In the genomic region with DNA sequence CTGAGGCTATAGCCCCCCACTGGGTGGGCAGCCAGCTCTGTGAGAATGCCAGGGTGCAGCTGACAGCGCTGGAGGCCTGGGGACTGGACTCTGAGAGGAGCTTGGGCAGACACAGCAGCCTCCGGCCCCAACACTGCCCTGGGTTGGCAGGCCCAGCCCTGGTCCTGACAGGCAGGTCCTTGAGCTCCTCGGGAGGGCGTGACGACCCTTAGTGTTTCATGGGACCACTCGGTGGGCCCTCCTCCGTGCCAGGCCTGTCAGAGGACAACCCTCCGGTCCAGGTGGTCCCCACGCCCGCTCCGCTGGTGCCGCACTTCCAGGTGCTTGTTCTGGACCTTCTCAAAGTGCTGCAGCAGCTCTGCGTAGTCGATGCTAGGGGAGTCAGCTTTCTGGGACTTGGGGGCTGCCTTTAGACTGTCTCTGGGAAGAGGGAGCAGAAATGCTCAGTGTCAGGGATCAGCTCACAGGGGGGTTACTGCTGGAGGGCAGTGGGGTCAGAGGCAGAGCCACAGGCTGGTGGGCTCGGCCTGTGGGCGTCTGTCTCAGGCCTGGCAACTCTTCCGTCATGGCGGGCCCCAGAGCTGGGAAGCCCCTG, we compare ENCODE assay signal across 14 cellular contexts. TPM values are rescaled to one million over a fixed set of nuclear protein-coding genes. Genes with fewer than 3 reads are reported as not detected.
DNase-seq lines count a peak whose midpoint lies in the region; ATAC-seq, FAIRE-seq and TF ChIP-seq lines count a peak whose summit lies in the region.
"Had no signal": no experiment of that assay in that cellular context is flagged by ENCODE, and none has a peak within 500 bp of the region (broad histone marks: within the 10 kb centered on the region; RNA-seq: fewer than 3 reads in every experiment).

No MANE protein-coding gene starts in this region.

- WGBS in GM23248 (ENCODE audit: low coverage in 1 of 2, low lambda C conversion rate in 2 of 2, missing lambda C conversion rate in 2 of 2), 2 experiments = 82 to 88% methylated on average over 17 to 18 of the region's 18 CpGs
- 95% methylated on average over 14 of the region's 18 CpGs for WGBS in HepG2 (ENCODE audit: low lambda C conversion rate)

- peak overlapping the region; percentile 82 to 91 (median 86) for H3K4me3 Mint-ChIP-seq in brain

- no peak overlapping the region for H3K4me2 ChIP-seq in GM23248 (ENCODE audit: unreplicated experiment)
- no peak overlapping the region for H3K4me2 ChIP-seq in HepG2 (ENCODE audit: low read depth, low read length)

- H3K36me3 ChIP-seq in GM23248 (ENCODE audit: low read depth) = no peaks in the 10 kb centered on the region
- H3K36me3 ChIP-seq in HepG2 (replicated peaks in 1 of 2; ENCODE audit: control insufficient read depth in 1 of 2, insufficient read depth in 2 of 2, low read length in 2 of 2) = peaks cover 0 to 5% of the 10 kb centered on the region in 2 experiments; a peak in 1 of 5 replicates

- TF ChIP-seq EP300 in HepG2 (IDR thresholded peaks at IDR 0.05; ENCODE audit: low read depth in 2 of 2, low read length in 2 of 2) = no peak
- TF ChIP-seq EP300 in HepG2 (CRISPR knock-in tag; IDR thresholded peaks at IDR 0.05; ENCODE audit: borderline replicate concordance) = no peak

- peak overlapping the region; percentile 16; the same call in 1 of the 2 replicates for H3K9ac ChIP-seq in GM23248
- no peak overlapping the region for H3K9ac ChIP-seq in HepG2 (ENCODE audit: insufficient read depth, low read depth, low read length)

- TF ChIP-seq RAD21 in HepG2 (CRISPR knock-in tag; IDR thresholded peaks at IDR 0.05) = no peak

- no peaks in the 10 kb centered on the region for H3K9me3 Mint-ChIP-seq in brain
- H3K9me3 Mint-ChIP-seq: CD8-positive, alpha-beta T cell; IgD-negative memory B cell had no signal

- peaks cover 27% of the 10 kb centered on the region for H3K79me2 ChIP-seq in GM23248 (ENCODE audit: insufficient read depth)
- H3K79me2 ChIP-seq in HepG2 (ENCODE audit: insufficient read depth, low read length) = peaks cover 27% of the 10 kb centered on the region

- no peak for TF ChIP-seq POLR2A in HepG2 (IDR thresholded peaks at IDR 0.05; ENCODE audit: insufficient read depth in 1 of 2, low read depth in 2 of 2, low read length in 2 of 2)

- CTCF ChIA-PET in HepG2 (lab: Yijun Ruan, JAX; ENCODE audit: low intra/inter-chr PET ratio, low total read pairs) = no interaction called here

- ATAC-seq in HepG2 (no peak), GM18867 (IDR thresholded peaks at IDR 0.05; ENCODE audit: unreplicated experiment) (no peak)
- ATAC-seq: CD8-positive, alpha-beta T cell had no signal

- peak overlapping the region; percentile 41 for H3K27ac ChIP-seq in GM23248
- peak overlapping the region; percentile 9 for H3K27ac ChIP-seq in HepG2 (ENCODE audit: extremely low read length, insufficient read depth, low read length)
- peak overlapping the region in 20 of 21 experiments; percentile 26 to 91 (median 74) for H3K27ac ChIP-seq in skin epidermis

- in situ Hi-C loops in GM23248 (cut with MboI) (no loop called here), HepG2 (cut with HindIII; ENCODE audit: extremely low pct_ligation_motif_present, low pct_unique_long_range_greater_than_20kb) (loop anchor here (5.0 kb wide), 1 partner anchor 40 kb away; no protein-coding TSS in a partner anchor)

- H3K9me3 ChIP-seq in GM23248 (ENCODE audit: low read depth) (no peaks in the 10 kb centered on the region), HepG2 (ENCODE audit: low read length) (no peaks in the 10 kb centered on the region)

- peak overlapping the region; percentile 96 to 100 (median 98) for H3K27ac Mint-ChIP-seq in brain

- H3K4me1 ChIP-seq in GM23248 (ENCODE audit: insufficient read depth) (peaks cover 40% of the 10 kb centered on the region), HepG2 (ENCODE audit: insufficient read depth, low read length) (peaks cover 80% of the 10 kb centered on the region)

- H3F3A ChIP-seq in GM23248 (ENCODE audit: insufficient read depth) = no peaks in the 10 kb centered on the region

- H3K4me3 ChIP-seq in GM23248 = no peak overlapping the region
- H3K4me3 ChIP-seq in HepG2 (replicated peaks in 1 of 3; ENCODE audit: insufficient read depth in 1 of 3, low read depth in 2 of 3, low read length in 3 of 3) = no peak overlapping the region
- no peak overlapping the region for H3K4me3 ChIP-seq in skin epidermis

- H3K27me3 ChIP-seq in GM23248 (replicated peaks; ENCODE audit: insufficient read depth) (no peaks in the 10 kb centered on the region), HepG2 (ENCODE audit: control insufficient read depth in 1 of 2, insufficient read depth in 2 of 2, low read length in 2 of 2) (no peaks in the 10 kb centered on the region; a peak in 1 of 5 replicates)

- no peak overlapping the region for H2AFZ ChIP-seq in GM23248
- no peak overlapping the region for H2AFZ ChIP-seq in HepG2 (ENCODE audit: low read length)

- H3K27me3 Mint-ChIP-seq in brain = peaks cover 4% of the 10 kb centered on the region

- peaks cover 82% of the 10 kb centered on the region for H3K4me1 Mint-ChIP-seq in brain

- H4K20me1 ChIP-seq in GM23248 (ENCODE audit: insufficient read depth) = no peaks in the 10 kb centered on the region
- H4K20me1 ChIP-seq in HepG2 (ENCODE audit: insufficient read depth, low read length) = peaks cover 10% of the 10 kb centered on the region; the same call in 1 of the 2 replicates

- no peaks in the 10 kb centered on the region for H3K9me2 ChIP-seq in GM23248 (ENCODE audit: insufficient read depth)

- POLR2A ChIA-PET in HepG2 (lab: Yijun Ruan, JAX) = interaction anchor here (0.6 to 18.7 kb wide), 10 partner anchors 8 to 83 kb away, joined by 3 to 536 read pairs (median 22); no protein-coding TSS in a partner anchor

- intact Hi-C loops in HepG2 (cut with micrococcal nuclease; ENCODE audit: unreplicated experiment) = loop anchor here (2.0 kb wide), 1 partner anchor 15 kb away; no protein-coding TSS in a partner anchor

- TF ChIP-seq CTCF in brain (conservative IDR thresholded peaks at IDR 0.05) (no peak), HepG2 (CRISPR knock-in tag; IDR thresholded peaks at IDR 0.05) (no peak)

- FAIRE-seq in HepG2 (lab: Jason Lieb, UNC) = no peak
- FAIRE-seq: endometrium, islet of Langerhans had no signal

- no peaks in the 10 kb centered on the region for H3K36me3 Mint-ChIP-seq in brain

- no peak for DNase-seq in GM23248
- no peak for DNase-seq in HepG2 (ENCODE audit: low spot score)
- no peak for DNase-seq in central memory CD4-positive, alpha-beta T cell
- DNase-seq in RKO (ENCODE audit: low spot score) = no peak
- DNase-seq in glomerular visceral epithelial cell (ENCODE audit: extremely low spot score) = no peak
- DNase-seq: activated CD4-positive, alpha-beta T cell treated with anti-CD3 and anti-CD28 coated beads for 1 hour; activated naive CD4-positive, alpha-beta T cell had no signal

- no TSS peak for BruUV-seq in HepG2 (replicated peaks; lab: Mats Ljungman, UMichigan)

RNA-seq across cellular contexts. Expression of a gene that starts 1.9 kb away (rescaled TPM):
- total RNA-seq in GM23248 (2014; rRNA removed; shearing (Covaris generic)) = 13.2 and 23.7 TPM in 2 replicates
- 0.43 and 0.44 TPM in 2 replicates for polyA plus RNA-seq in GM23248 (2016; fragmentation: Nextera tagmentation; extraction: Ambion mirVana)
- 231 TPM for polyA plus RNA-seq in brain (ENCODE audit: insufficient read depth, low read depth, low replicate concordance)
- 84.6 and 132 TPM in 2 replicates for total RNA-seq in HepG2 (2016; rRNA removed; fragmentation: Illumina TruSeq; extraction: Trizol)
- total RNA-seq in HepG2 (2016; cell fraction: cytosol; rRNA removed; fragmentation: Illumina TruSeq; extraction: Trizol; ENCODE audit: low read depth) = 43.5 and 50.3 TPM in 2 replicates
- 77.0 and 127 TPM in 2 replicates for total RNA-seq in HepG2 (2016; cell fraction: insoluble cytoplasmic fraction; rRNA removed; fragmentation: Illumina TruSeq; extraction: Trizol)
- total RNA-seq in HepG2 (2016; cell fraction: membrane; rRNA removed; fragmentation: Illumina TruSeq; extraction: Trizol) = 144 and 145 TPM in 2 replicates
- total RNA-seq in HepG2 (2016; cell fraction: nucleus; rRNA removed; fragmentation: Illumina TruSeq; extraction: Trizol) = 105 and 134 TPM in 2 replicates
- 242 and 284 TPM in 2 replicates for polyA plus RNA-seq in HepG2 (2011; rRNA removed)
- polyA plus RNA-seq in HepG2 (2011; cell fraction: cytosol; rRNA removed) = 101 and 160 TPM in 2 replicates
- 555 and 802 TPM in 2 replicates for polyA plus RNA-seq in HepG2 (2011; cell fraction: nucleus; rRNA removed)
- 157 and 253 TPM in 2 replicates for polyA plus RNA-seq in HepG2 (2012)
- 47.6 and 47.9 TPM in 2 replicates for polyA plus RNA-seq in HepG2 (2016; cell fraction: cytosol; fragmentation: Illumina TruSeq; extraction: Trizol; ENCODE audit: low read depth)
- 136 and 193 TPM in 2 replicates for polyA plus RNA-seq in HepG2 (2016; cell fraction: insoluble cytoplasmic fraction; fragmentation: Illumina TruSeq; extraction: Trizol; ENCODE audit: low read depth)
- 144 and 154 TPM in 2 replicates for polyA plus RNA-seq in HepG2 (2016; cell fraction: membrane; fragmentation: Illumina TruSeq; extraction: Trizol; ENCODE audit: low read depth)
- polyA plus RNA-seq in HepG2 (2016; cell fraction: nucleus; fragmentation: Illumina TruSeq; extraction: Trizol; ENCODE audit: insufficient read depth, low read depth) = 467 and 522 TPM in 2 replicates
- polyA minus RNA-seq in HepG2 (2011; rRNA and poly(A)+ RNA removed; ENCODE audit: low replicate concordance) = 24.5 and 186 TPM in 2 replicates
- polyA minus RNA-seq in HepG2 (2011; cell fraction: cytosol; rRNA and poly(A)+ RNA removed) = 155 and 166 TPM in 2 replicates
- polyA minus RNA-seq in HepG2 (2011; cell fraction: nucleus; rRNA and poly(A)+ RNA removed) = 97.5 and 127 TPM in 2 replicates

RNA-seq across cellular contexts. Expression of a gene that starts 41.4 kb away (rescaled TPM):
- 1.0 TPM in 1 of 2 replicates, not detected in the other for total RNA-seq in GM23248 (2014; rRNA removed; shearing (Covaris generic))
- polyA plus RNA-seq in GM23248 (2016; fragmentation: Nextera tagmentation; extraction: Ambion mirVana) (0.15 TPM in 1 of 2 replicates, not detected in the other), brain (ENCODE audit: insufficient read depth, low read depth, low replicate concordance) (6.7 TPM), HepG2 (2011; rRNA removed) (1.3 and 1.6 TPM in 2 replicates)
- total RNA-seq in HepG2 (2016; rRNA removed; fragmentation: Illumina TruSeq; extraction: Trizol) = 1.2 and 1.4 TPM in 2 replicates
- total RNA-seq in HepG2 (2016; cell fraction: cytosol; rRNA removed; fragmentation: Illumina TruSeq; extraction: Trizol; ENCODE audit: low read depth) = 1.0 and 1.6 TPM in 2 replicates
- total RNA-seq in HepG2 (2016; cell fraction: insoluble cytoplasmic fraction; rRNA removed; fragmentation: Illumina TruSeq; extraction: Trizol) = 1.2 and 1.3 TPM in 2 replicates
- total RNA-seq in HepG2 (2016; cell fraction: membrane; rRNA removed; fragmentation: Illumina TruSeq; extraction: Trizol) = 1.8 and 2.4 TPM in 2 replicates
- 0.31 and 0.40 TPM in 2 replicates for total RNA-seq in HepG2 (2016; cell fraction: nucleus; rRNA removed; fragmentation: Illumina TruSeq; extraction: Trizol)
- 1.1 and 2.2 TPM in 2 replicates for polyA plus RNA-seq in HepG2 (2011; cell fraction: cytosol; rRNA removed)
- 0.83 and 1.9 TPM in 2 replicates for polyA plus RNA-seq in HepG2 (2011; cell fraction: nucleus; rRNA removed)
- 0.83 TPM in 2 replicates for polyA plus RNA-seq in HepG2 (2012)
- 1.3 and 2.1 TPM in 2 replicates for polyA plus RNA-seq in HepG2 (2016; cell fraction: cytosol; fragmentation: Illumina TruSeq; extraction: Trizol; ENCODE audit: low read depth)
- 0.84 and 0.90 TPM in 2 replicates for polyA plus RNA-seq in HepG2 (2016; cell fraction: insoluble cytoplasmic fraction; fragmentation: Illumina TruSeq; extraction: Trizol; ENCODE audit: low read depth)
- polyA plus RNA-seq in HepG2 (2016; cell fraction: membrane; fragmentation: Illumina TruSeq; extraction: Trizol; ENCODE audit: low read depth) = 1.2 and 1.6 TPM in 2 replicates
- 0.96 and 1.1 TPM in 2 replicates for polyA plus RNA-seq in HepG2 (2016; cell fraction: nucleus; fragmentation: Illumina TruSeq; extraction: Trizol; ENCODE audit: insufficient read depth, low read depth)
- 1.0 TPM in 1 of 2 replicates, not detected in the other for polyA minus RNA-seq in HepG2 (2011; rRNA and poly(A)+ RNA removed; ENCODE audit: low replicate concordance)
- 0.35 TPM in 1 of 2 replicates, not detected in the other for polyA minus RNA-seq in HepG2 (2011; cell fraction: cytosol; rRNA and poly(A)+ RNA removed)
- polyA minus RNA-seq in HepG2 (2011; cell fraction: nucleus; rRNA and poly(A)+ RNA removed) = 0.50 and 1.5 TPM in 2 replicates
- polyA plus RNA-seq: IgD-negative memory B cell had no signal

Comparison
In these comparisons a context has a peak if more than half of its experiments do, and no peak if none do; other contexts are left out.
1. H3K27ac ChIP-seq: peak in every context shown above with its lines; median percentile 74 in skin epidermis; 41 in GM23248; 9 in HepG2.
2. RNA of a gene that starts 1.9 kb away (polyA plus RNA-seq): 47.6 to 802 TPM in HepG2 and 231 TPM in brain (single experiment); 0.43 to 0.44 TPM in GM23248; every median in the first group is over 10 times any median in the second.